8 cellular contexts compared by ENCODE assay signal in the genomic region with DNA sequence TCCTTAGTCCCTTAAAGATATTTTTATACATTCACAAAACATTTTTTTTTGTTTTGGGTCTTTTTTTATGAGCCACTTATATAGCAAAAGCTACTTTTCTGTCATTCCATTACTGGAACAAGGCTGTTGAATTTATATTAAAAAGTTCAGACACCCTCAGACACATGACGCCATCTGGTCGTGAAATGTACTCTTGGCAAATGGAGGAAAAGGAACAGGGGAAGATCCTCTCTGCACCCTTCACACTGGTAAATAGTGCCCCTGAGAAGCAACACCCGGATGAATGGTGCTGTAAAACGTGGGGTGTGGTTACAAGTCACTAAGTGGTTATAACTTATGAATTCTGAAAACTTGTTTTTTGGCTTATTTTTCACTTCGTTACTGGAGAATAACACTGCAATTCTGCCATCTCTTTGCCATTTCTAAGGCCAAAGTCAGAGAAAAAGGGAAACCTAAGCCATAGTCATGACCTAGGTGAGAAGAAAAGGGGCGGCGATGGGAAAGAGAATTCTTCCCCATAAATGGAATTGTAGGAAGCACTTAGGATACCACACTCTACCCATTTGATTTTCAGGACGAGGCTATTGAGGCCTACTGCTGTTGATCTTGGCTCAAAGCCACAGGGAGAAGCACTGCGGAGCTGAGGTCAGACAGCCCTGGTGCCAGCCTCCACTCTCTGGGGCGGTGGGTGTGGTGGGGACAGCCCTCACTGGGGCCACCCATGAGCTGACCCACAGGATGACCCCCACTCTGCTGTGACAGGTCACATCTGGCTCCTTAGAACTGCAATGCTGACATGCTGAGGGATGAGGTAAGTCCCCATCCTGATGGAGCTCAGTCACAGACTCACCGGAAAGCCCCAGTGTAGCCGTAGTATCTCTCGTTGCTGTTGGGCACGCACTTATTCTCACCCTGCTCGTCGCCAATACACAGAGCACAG. TPM values are rescaled to one million over a fixed set of nuclear protein-coding genes. Genes with fewer than 3 reads are reported as not detected.
A peak's percentile ranks its signal among the peaks of the same experiment; 100 is the strongest.
DNase-seq lines count a peak whose midpoint lies in the region; ATAC-seq and TF ChIP-seq lines count a peak whose summit lies in the region.
"Had no signal": no experiment of that assay in that cellular context is flagged by ENCODE, and none has a peak within 500 bp of the region (broad histone marks: within the 10 kb centered on the region; RNA-seq: fewer than 3 reads in every experiment).

No MANE protein-coding gene starts in this region.

- H3K27me3 Mint-ChIP-seq in natural killer cell treated with Interleukin-12 subunit alpha and Interleukin-12 subunit beta and Interleukin-15 and Interleukin-18, amount 100 ng/mL, for 72 hours = peaks cover 0 to 2% of the 10 kb centered on the region in 2 donors

- in situ Hi-C loops in brain microvascular endothelial cell (cut with HindIII; ENCODE audit: low pct_ligation_motif_present, low sequenced_read_pairs) = no loop called here

- H3K27ac Mint-ChIP-seq in natural killer cell treated with Interleukin-12 subunit alpha and Interleukin-12 subunit beta and Interleukin-15 and Interleukin-18, amount 100 ng/mL, for 72 hours = peak overlapping the region in 1 of 2 donors; percentile 79

- H3K4me1 Mint-ChIP-seq in natural killer cell treated with Interleukin-12 subunit alpha and Interleukin-12 subunit beta and Interleukin-15 and Interleukin-18, amount 100 ng/mL, for 72 hours (ENCODE audit: low read depth in 2 of 2) = peaks cover 19 to 31% of the 10 kb centered on the region in 2 donors

- ATAC-seq in natural killer cell treated with Interleukin-12 subunit alpha and Interleukin-12 subunit beta and Interleukin-15 and Interleukin-18, amount 100 ng/mL, for 72 hours = no peak
- no peak for ATAC-seq in HG03460 (IDR thresholded peaks at IDR 0.05; ENCODE audit: unreplicated experiment)

- H3K27ac ChIP-seq in brain microvascular endothelial cell (no peak overlapping the region), suprapubic skin (no peak overlapping the region)

- H3K36me3 ChIP-seq in H7 (replicated peaks; ENCODE audit: control insufficient read depth, insufficient read depth, low read length) (no peaks in the 10 kb centered on the region), brain microvascular endothelial cell (replicated peaks) (no peaks in the 10 kb centered on the region), suprapubic skin (no peaks in the 10 kb centered on the region)

- H3K27me3 ChIP-seq in H7 (ENCODE audit: control insufficient read depth, insufficient read depth, low read length) (no peaks in the 10 kb centered on the region), brain microvascular endothelial cell (replicated peaks) (peaks cover 3% of the 10 kb centered on the region), suprapubic skin (no peaks in the 10 kb centered on the region)

- peak; percentile 82 for DNase-seq in H7
- DNase-seq in NCI-H460 (ENCODE audit: extremely low read depth, low read depth) = peak; percentile 18
- DNase-seq in brain microvascular endothelial cell = peak; percentile 19
- no peak for DNase-seq in natural killer cell treated with Interleukin-12 subunit alpha and Interleukin-12 subunit beta and Interleukin-15 and Interleukin-18, amount 100 ng/mL, for 72 hours (ENCODE audit: low spot score)
- DNase-seq in suprapubic skin (ENCODE audit: low spot score in 2 of 2) = no peak
- no peak for DNase-seq in UCSD-AML1 (lab: John Stamatoyannopoulos, UW; ENCODE audit: unreplicated experiment)

- WGBS in suprapubic skin = 71% methylated on average over 16 of the region's 16 CpGs

- no peak overlapping the region for H3K4me3 ChIP-seq in H7 (ENCODE audit: insufficient read depth, low read depth, low read length)
- no peak overlapping the region for H3K4me3 ChIP-seq in brain microvascular endothelial cell (ENCODE audit: low read depth, low read length)
- H3K4me3 ChIP-seq in suprapubic skin = no peak overlapping the region

- no peaks in the 10 kb centered on the region for H3K4me1 ChIP-seq in suprapubic skin

- no peak for TF ChIP-seq POLR2A in suprapubic skin (IDR thresholded peaks at IDR 0.05)

- TF ChIP-seq CTCF in brain microvascular endothelial cell (IDR thresholded peaks at IDR 0.05; ENCODE audit: low read depth, low read length, missing control alignments) (peak; percentile 65), suprapubic skin (IDR thresholded peaks at IDR 0.05) (peak in 1 of 2 donors; percentile 28)

- H3K9me3 ChIP-seq in suprapubic skin = no peaks in the 10 kb centered on the region

- no peaks in the 10 kb centered on the region for H3K9me3 Mint-ChIP-seq in natural killer cell treated with Interleukin-12 subunit alpha and Interleukin-12 subunit beta and Interleukin-15 and Interleukin-18, amount 100 ng/mL, for 72 hours

- peak overlapping the region; percentile 61 for H3K4me3 Mint-ChIP-seq in natural killer cell treated with Interleukin-12 subunit alpha and Interleukin-12 subunit beta and Interleukin-15 and Interleukin-18, amount 100 ng/mL, for 72 hours

- no peak for TF ChIP-seq EP300 in suprapubic skin (IDR thresholded peaks at IDR 0.05)

- no peaks in the 10 kb centered on the region for H3K36me3 Mint-ChIP-seq in natural killer cell treated with Interleukin-12 subunit alpha and Interleukin-12 subunit beta and Interleukin-15 and Interleukin-18, amount 100 ng/mL, for 72 hours

RNA-seq across cellular contexts. Expression of a gene that starts 21.8 kb away (rescaled TPM):
- not detected in 2 replicates for total RNA-seq in H7 (2014; rRNA removed; shearing (Covaris generic))
- total RNA-seq in NCI-H460 (2014; rRNA removed; shearing (Covaris generic)) = not detected in 2 replicates
- polyA plus RNA-seq in NCI-H460 (2014; cell fraction: nucleus; rRNA removed) = not detected in 2 replicates
- total RNA-seq in natural killer cell treated with Interleukin-12 subunit alpha and Interleukin-12 subunit beta and Interleukin-15 and Interleukin-18, amount 100 ng/mL, for 72 hours = under 1 TPM in 1 of 2 donors, not detected in 1; 0.20 TPM
- 1 to 10 TPM; 2.3 to 8.6 (median 3.7) TPM for total RNA-seq in suprapubic skin
- total RNA-seq: H4 had no signal

RNA-seq across cellular contexts. Expression of a gene that starts 35.8 kb away (rescaled TPM):
- not detected in 2 replicates for total RNA-seq in H7 (2014; rRNA removed; shearing (Covaris generic))
- not detected in 2 replicates for total RNA-seq in NCI-H460 (2014; rRNA removed; shearing (Covaris generic))
- polyA plus RNA-seq in NCI-H460 (2014; cell fraction: nucleus; rRNA removed) = not detected in 2 replicates
- 1 to 10 TPM; 4.0 to 6.2 TPM for total RNA-seq in natural killer cell treated with Interleukin-12 subunit alpha and Interleukin-12 subunit beta and Interleukin-15 and Interleukin-18, amount 100 ng/mL, for 72 hours
- total RNA-seq in suprapubic skin = 1 to 10 TPM in 2 of 4 donors, under 1 TPM in 2; 0.59 to 1.4 (median 0.99) TPM

RNA-seq across cellular contexts. Expression of a gene that starts 54.9 kb away (rescaled TPM):
- total RNA-seq in H7 (2014; rRNA removed; shearing (Covaris generic)) = 0.07 TPM in 1 of 2 replicates, not detected in the other
- not detected in 2 replicates for total RNA-seq in NCI-H460 (2014; rRNA removed; shearing (Covaris generic))
- polyA plus RNA-seq in NCI-H460 (2014; cell fraction: nucleus; rRNA removed) = not detected in 2 replicates
- total RNA-seq in natural killer cell treated with Interleukin-12 subunit alpha and Interleukin-12 subunit beta and Interleukin-15 and Interleukin-18, amount 100 ng/mL, for 72 hours = not detected
- total RNA-seq in suprapubic skin = not detected

Comparison
In these comparisons a context has a peak if more than half of its experiments do, and no peak if none do; other contexts are left out.
1. DNase-seq: peak in H7 (single experiment), NCI-H460 (single experiment) and brain microvascular endothelial cell (single experiment); none in natural killer cell treated with Interleukin-12 subunit alpha and Interleukin-12 subunit beta and Interleukin-15 and Interleukin-18, amount 100 ng/mL, for 72 hours (single experiment), suprapubic skin (0 of 2) and UCSD-AML1 (single experiment).